Comparison of ENCODE assay signal across 8 cellular contexts in the genomic region with DNA sequence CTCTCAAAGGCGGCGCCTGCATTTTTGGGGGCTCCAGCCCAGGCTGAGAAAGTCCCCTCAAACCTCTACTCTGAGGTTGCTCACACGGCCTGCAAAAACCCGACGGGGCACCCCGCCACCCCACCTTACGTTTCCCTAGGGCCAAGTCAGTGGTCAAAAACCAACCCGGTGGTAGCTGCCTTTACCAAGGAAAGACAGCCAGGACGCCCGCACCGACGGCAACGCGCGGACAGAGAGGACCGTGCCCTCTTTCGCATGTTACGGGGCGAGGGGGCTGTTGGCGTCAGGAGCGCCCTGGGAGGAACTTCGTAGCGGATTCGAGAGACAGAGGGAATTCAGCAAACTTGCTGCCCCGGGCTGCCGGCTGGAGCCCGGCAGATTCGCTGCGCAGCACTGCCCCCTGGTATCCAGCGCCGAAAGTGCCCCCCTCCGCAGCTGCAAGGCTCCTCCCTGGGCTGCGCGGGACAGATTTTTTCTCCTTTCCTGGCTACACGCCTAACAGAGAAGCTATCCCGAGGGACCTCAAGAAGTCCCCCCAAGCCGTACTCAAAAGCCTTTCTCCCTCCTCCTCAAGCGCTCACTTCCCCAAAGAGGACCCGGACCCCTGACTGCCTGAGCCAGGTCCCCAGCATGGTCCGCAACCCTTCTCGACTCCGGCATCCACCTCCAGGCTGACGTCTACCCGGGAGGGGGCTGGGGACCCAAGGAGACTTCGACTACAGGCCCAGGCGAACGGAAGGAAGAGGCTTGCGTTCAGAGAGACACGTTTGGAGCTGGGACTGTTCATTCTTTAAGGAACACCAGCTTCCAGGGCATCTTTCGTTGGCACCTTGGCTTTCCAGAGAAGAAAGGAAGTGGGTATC. TPM values are rescaled to one million over a fixed set of nuclear protein-coding genes. Genes with fewer than 3 reads are reported as not detected.
DNase-seq lines count a peak whose midpoint lies in the region; ATAC-seq, FAIRE-seq and TF ChIP-seq lines count a peak whose summit lies in the region.

No MANE protein-coding gene starts in this region.

- POLR2A ChIA-PET in IMR-90 (lab: Charles Lee; ENCODE audit: unreplicated experiment), result interaction anchor here (0.7 kb wide), 1 partner anchor 8 kb away, joined by 4 read pairs; no protein-coding TSS in a partner anchor

- no peak overlapping the region for H3K27ac ChIP-seq in IMR-90 (ENCODE audit: insufficient read depth, low read length)
- H3K27ac ChIP-seq in right cardiac atrium (ENCODE audit: low read length), result no peak overlapping the region
- H3K27ac ChIP-seq in smooth muscle cell (ENCODE audit: low read depth), result no peak overlapping the region

- dilution Hi-C loops in IMR-90 (cut with HindIII; ENCODE audit: low sequenced_read_pairs, unreplicated experiment), result no loop called here

- no peak overlapping the region for H4K5ac ChIP-seq in IMR-90 (ENCODE audit: low read depth, low read length)

- H3K4me3 ChIP-seq in IMR-90 (ENCODE audit: insufficient read depth, low read depth, low read length), result no peak overlapping the region
- H3K4me3 ChIP-seq in adipocyte (ENCODE audit: low read length), result peak overlapping the region; percentile 53
- peak overlapping the region; percentile 12 for H3K4me3 ChIP-seq in right cardiac atrium (ENCODE audit: low read length)
- peak overlapping the region; percentile 22 for H3K4me3 ChIP-seq in smooth muscle cell

- intact Hi-C loops in IMR-90 (cut with micrococcal nuclease), result loop anchor here (1.0 to 10.0 kb wide), 4 partner anchors 161 to 368 kb away; a partner anchor contains a TSS
- intact Hi-C loops in right cardiac atrium (cut with DNase I), result loop anchor here in 3 of 4 donors (5.0 to 10.0 kb wide), 2 partner anchors 363 to 481 kb away; no protein-coding TSS in a partner anchor

- no peaks in the 10 kb centered on the region for H3K79me2 ChIP-seq in smooth muscle cell (ENCODE audit: low read depth)

- H3F3A ChIP-seq in smooth muscle cell (ENCODE audit: low read depth), result no peaks in the 10 kb centered on the region

- BruUV-seq in IMR-90 (replicated peaks; lab: Mats Ljungman, UMichigan), result no TSS peak

- peak overlapping the region; percentile 48 for H2AK9ac ChIP-seq in IMR-90 (replicated peaks; ENCODE audit: low read depth, low read length, poor library complexity)

- H3K4me2 ChIP-seq in IMR-90 (ENCODE audit: low read depth, low read length), result peak overlapping the region; percentile 41; the same call in 1 of the 2 replicates
- H3K4me2 ChIP-seq in smooth muscle cell, result peak overlapping the region; percentile 78

- no peak overlapping the region for H4K91ac ChIP-seq in IMR-90 (ENCODE audit: insufficient read depth, low read depth, low read length)

- H2AFZ ChIP-seq in IMR-90 (replicated peaks; ENCODE audit: low read length, poor library complexity) (peak overlapping the region; percentile 77), smooth muscle cell (ENCODE audit: low read depth) (no peak overlapping the region)

- DNase-seq in NCI-H1694 (lab: John Stamatoyannopoulos, UW) (peak; percentile 5), NCI-H1694 treated with DMSO at 0.1 percent for 48 hours (lab: John Stamatoyannopoulos, UW) (no peak), IMR-90 (peak; percentile 33), adipocyte (ENCODE audit: low read depth) (peak; percentile 51), right cardiac atrium (peak; percentile 42 to 75 (median 69)), smooth muscle cell (lab: John Stamatoyannopoulos, UW; ENCODE audit: unreplicated experiment) (peak; percentile 19), GM19239 (ENCODE audit: insufficient read length, low spot score) (no peak)

- WGBS in IMR-90 (ENCODE audit: extremely low coverage in 2 of 2, insufficient read length in 1 of 2), 2 experiments, result 3% methylated on average over 20 of the region's 50 CpGs; no CpG with 5 or more reads in 1 of the 2 experiments
- 2% methylated on average over 50 of the region's 50 CpGs for WGBS in right cardiac atrium
- 5% methylated on average over 50 of the region's 50 CpGs for WGBS in smooth muscle cell (ENCODE audit: low lambda C conversion rate)

- peak; percentile 77 for TF ChIP-seq RAD21 in IMR-90 (IDR thresholded peaks at IDR 0.05; ENCODE audit: low read length)

- no peak overlapping the region for H3K56ac ChIP-seq in IMR-90 (ENCODE audit: extremely low read depth, insufficient read depth, low read length)

- no peaks in the 10 kb centered on the region for H4K20me1 ChIP-seq in IMR-90 (ENCODE audit: insufficient read depth, low read length)
- no peaks in the 10 kb centered on the region for H4K20me1 ChIP-seq in smooth muscle cell (ENCODE audit: low read depth)

- no peak overlapping the region for H2BK20ac ChIP-seq in IMR-90 (ENCODE audit: low read depth, low read length)

- TF ChIP-seq CTCF in IMR-90 (conservative IDR thresholded peaks at IDR 0.05; ENCODE audit: low read depth, low read length) (peak; percentile 65), smooth muscle cell (IDR thresholded peaks at IDR 0.05; ENCODE audit: borderline replicate concordance, insufficient read depth, poor library complexity, severe bottlenecking) (peak; percentile 59)

- no peak overlapping the region for H3K14ac ChIP-seq in IMR-90 (replicated peaks; ENCODE audit: low read depth, low read length)

- H4K8ac ChIP-seq in IMR-90 (ENCODE audit: low read depth in 2 of 2, low read length in 2 of 2), result no peak overlapping the region

- peaks cover 93% of the 10 kb centered on the region for H3K27me3 ChIP-seq in IMR-90 (ENCODE audit: control insufficient read depth, insufficient read depth, low read length)
- peaks cover 90% of the 10 kb centered on the region for H3K27me3 ChIP-seq in adipocyte (replicated peaks; ENCODE audit: control insufficient read depth, insufficient read depth, low read length)
- H3K27me3 ChIP-seq in right cardiac atrium (ENCODE audit: control insufficient read depth, insufficient read depth), result no peaks in the 10 kb centered on the region
- peaks cover 100% of the 10 kb centered on the region for H3K27me3 ChIP-seq in smooth muscle cell (ENCODE audit: low read depth)

- H3K9ac ChIP-seq in IMR-90 (ENCODE audit: low read depth, low read length) (no peak overlapping the region), adipocyte (ENCODE audit: low read length) (peak overlapping the region; percentile 9), smooth muscle cell (ENCODE audit: low read depth) (no peak overlapping the region)

- H3K36me3 ChIP-seq in IMR-90 (ENCODE audit: control insufficient read depth, insufficient read depth, low read length), result no peaks in the 10 kb centered on the region
- H3K36me3 ChIP-seq in adipocyte (ENCODE audit: control insufficient read depth, insufficient read depth, low read length, severe bottlenecking), result no peaks in the 10 kb centered on the region
- no peaks in the 10 kb centered on the region for H3K36me3 ChIP-seq in smooth muscle cell (ENCODE audit: low read depth)

- in situ Hi-C loops in IMR-90 (cut with MboI; ENCODE audit: low sequenced_read_pairs), result no loop called here

- H2BK120ac ChIP-seq in IMR-90 (ENCODE audit: low read depth, low read length), result no peak overlapping the region

- CTCF ChIA-PET in IMR-90 (lab: Yijun Ruan, JAX), result interaction anchor here (0.6 to 3.0 kb wide), 4 partner anchors 9 to 1724 kb away, joined by 5 to 12 read pairs (median 5); no protein-coding TSS in a partner anchor

- H3K4me1 ChIP-seq in IMR-90 (ENCODE audit: control insufficient read depth, insufficient read depth, low read length), result no peaks in the 10 kb centered on the region; the same call in 1 of the 2 replicates
- H3K4me1 ChIP-seq in adipocyte (ENCODE audit: control insufficient read depth, insufficient read depth, low read length), result peaks cover 3% of the 10 kb centered on the region
- no peaks in the 10 kb centered on the region for H3K4me1 ChIP-seq in right cardiac atrium (ENCODE audit: control insufficient read depth, insufficient read depth, low read length)
- peaks cover 12% of the 10 kb centered on the region for H3K4me1 ChIP-seq in smooth muscle cell (ENCODE audit: low read depth)

- H3K4ac ChIP-seq in IMR-90 (ENCODE audit: low read depth, low read length), result no peak overlapping the region

- peaks cover 4% of the 10 kb centered on the region; the same call in 1 of the 2 replicates for H3K9me3 ChIP-seq in IMR-90 (ENCODE audit: control insufficient read depth, insufficient read depth, low read length)
- H3K9me3 ChIP-seq in adipocyte (ENCODE audit: control insufficient read depth, low read length), result peaks cover 8% of the 10 kb centered on the region
- H3K9me3 ChIP-seq in right cardiac atrium (ENCODE audit: control insufficient read depth, low read length), result no peaks in the 10 kb centered on the region
- H3K9me3 ChIP-seq in smooth muscle cell (replicated peaks; ENCODE audit: low read depth), result no peaks in the 10 kb centered on the region

- H2AK5ac ChIP-seq in IMR-90 (ENCODE audit: low read depth, low read length), result no peak overlapping the region

- H3K23ac ChIP-seq in IMR-90 (ENCODE audit: low read depth, low read length), result no peak overlapping the region

- H3K18ac ChIP-seq in IMR-90 (ENCODE audit: low read depth, low read length), result no peak overlapping the region

- no peaks in the 10 kb centered on the region for H3K79me1 ChIP-seq in IMR-90 (ENCODE audit: low read depth in 1 of 2, low read length in 2 of 2)

- H2BK5ac ChIP-seq in IMR-90 (ENCODE audit: low read depth, low read length, poor library complexity, severe bottlenecking), result no peak overlapping the region

- TF ChIP-seq POLR2A in IMR-90 (IDR thresholded peaks at IDR 0.05; ENCODE audit: low read depth, low read length), result no peak

- H2BK15ac ChIP-seq in IMR-90 (ENCODE audit: low read depth, low read length), result no peak overlapping the region

- no peak for FAIRE-seq in GM19239 (lab: Jason Lieb, UNC)

- H3K9me1 ChIP-seq in IMR-90 (ENCODE audit: insufficient read depth, low read length), result no peaks in the 10 kb centered on the region

- peak; percentile 80 for ATAC-seq in IMR-90 (ENCODE audit: low read depth)
- ATAC-seq in right cardiac atrium, result peak; percentile 38 to 65
- no peak for ATAC-seq in GM18873 (IDR thresholded peaks at IDR 0.05; ENCODE audit: low FRiP score, unreplicated experiment)

TF ChIP-seq in IMR-90, 13 proteins besides CTCF, POLR2A, EP300 and RAD21:
- TF ChIP-seq SMC3 (IDR thresholded peaks at IDR 0.05; ENCODE audit: low read depth, low read length) (peak; percentile 79), CEBPB (IDR thresholded peaks at IDR 0.05; ENCODE audit: low read depth, low read length) (no peak)

RNA-seq across cellular contexts. Expression of a gene that starts 27.7 kb away (rescaled TPM):
- total RNA-seq in IMR-90 (2012; rRNA removed) (not detected in 2 replicates), right cardiac atrium (not detected), smooth muscle cell (not detected in 2 replicates)
- polyA plus RNA-seq in IMR-90 (2012; rRNA removed) (not detected in 2 replicates), right cardiac atrium (not detected), smooth muscle cell (not detected in 2 replicates)
- polyA plus RNA-seq in IMR-90 (2012; cell fraction: cytosol; rRNA removed), result not detected in 2 replicates
- not detected in 2 replicates for polyA plus RNA-seq in IMR-90 (2012; cell fraction: nucleus; rRNA removed; ENCODE audit: low replicate concordance)

RNA-seq across cellular contexts. Expression of a gene that starts 31.5 kb away (rescaled TPM):
- not detected in 2 replicates for total RNA-seq in IMR-90 (2012; rRNA removed)
- not detected in 2 replicates for polyA plus RNA-seq in IMR-90 (2012; rRNA removed)
- not detected in 2 replicates for polyA plus RNA-seq in IMR-90 (2012; cell fraction: cytosol; rRNA removed)
- polyA plus RNA-seq in IMR-90 (2012; cell fraction: nucleus; rRNA removed; ENCODE audit: low replicate concordance), result not detected in 2 replicates
- not detected for total RNA-seq in right cardiac atrium
- not detected for polyA plus RNA-seq in right cardiac atrium
- total RNA-seq in smooth muscle cell, result not detected in 2 replicates
- polyA plus RNA-seq in smooth muscle cell, result not detected in 2 replicates

Comparison
In these comparisons a context has a peak if more than half of its experiments do, and no peak if none do; other contexts are left out.
1. DNase-seq: peak in NCI-H1694 (single experiment), IMR-90 (single experiment), adipocyte (single experiment), right cardiac atrium (3 of 3) and smooth muscle cell (single experiment); none in NCI-H1694 treated with DMSO at 0.1 percent for 48 hours (single experiment) and GM19239 (single experiment).